Comparison of ENCODE assay signal across 1 cellular context in the genomic region with DNA sequence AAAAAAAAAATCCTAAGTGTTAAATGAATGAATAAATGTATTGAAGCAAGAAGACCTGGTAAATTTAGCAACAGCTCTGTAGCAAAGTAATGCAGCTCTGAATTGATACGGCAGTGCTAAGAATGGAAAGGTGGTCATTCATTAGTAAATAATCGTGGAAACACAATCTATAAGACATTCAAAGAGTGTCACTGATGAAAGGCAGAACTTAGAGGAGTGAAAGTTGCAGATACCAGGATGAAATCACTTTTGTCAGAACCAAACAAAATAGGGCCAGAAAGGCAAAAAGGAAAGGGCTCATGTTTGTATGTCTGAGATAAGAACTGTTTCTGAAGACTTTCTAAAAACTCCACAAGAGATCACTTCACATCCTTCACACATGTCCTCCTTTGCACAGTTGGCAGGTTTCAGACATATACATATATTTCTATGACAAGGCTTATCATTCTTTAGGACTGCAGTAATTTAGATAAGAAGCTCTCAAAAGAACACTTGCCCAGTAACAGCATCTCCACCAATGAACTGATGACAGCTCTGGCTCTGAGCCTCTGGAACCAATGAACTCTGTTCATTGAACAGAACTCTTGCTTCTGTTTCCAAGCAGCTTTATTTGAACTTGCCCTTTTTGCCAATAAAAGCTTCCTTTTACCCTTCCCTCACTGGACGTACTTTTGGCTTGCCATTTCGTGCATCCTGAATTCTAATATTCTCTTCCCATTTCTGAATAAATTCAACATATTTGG.
A peak's percentile ranks its signal among the peaks of the same experiment; 100 is the strongest.
TF ChIP-seq lines count a peak whose summit lies in the region.

No MANE protein-coding gene starts in this region.

TF ChIP-seq in liver, 16 proteins besides CTCF, POLR2A, EP300 and RAD21:
- TF ChIP-seq, protein P1, sequence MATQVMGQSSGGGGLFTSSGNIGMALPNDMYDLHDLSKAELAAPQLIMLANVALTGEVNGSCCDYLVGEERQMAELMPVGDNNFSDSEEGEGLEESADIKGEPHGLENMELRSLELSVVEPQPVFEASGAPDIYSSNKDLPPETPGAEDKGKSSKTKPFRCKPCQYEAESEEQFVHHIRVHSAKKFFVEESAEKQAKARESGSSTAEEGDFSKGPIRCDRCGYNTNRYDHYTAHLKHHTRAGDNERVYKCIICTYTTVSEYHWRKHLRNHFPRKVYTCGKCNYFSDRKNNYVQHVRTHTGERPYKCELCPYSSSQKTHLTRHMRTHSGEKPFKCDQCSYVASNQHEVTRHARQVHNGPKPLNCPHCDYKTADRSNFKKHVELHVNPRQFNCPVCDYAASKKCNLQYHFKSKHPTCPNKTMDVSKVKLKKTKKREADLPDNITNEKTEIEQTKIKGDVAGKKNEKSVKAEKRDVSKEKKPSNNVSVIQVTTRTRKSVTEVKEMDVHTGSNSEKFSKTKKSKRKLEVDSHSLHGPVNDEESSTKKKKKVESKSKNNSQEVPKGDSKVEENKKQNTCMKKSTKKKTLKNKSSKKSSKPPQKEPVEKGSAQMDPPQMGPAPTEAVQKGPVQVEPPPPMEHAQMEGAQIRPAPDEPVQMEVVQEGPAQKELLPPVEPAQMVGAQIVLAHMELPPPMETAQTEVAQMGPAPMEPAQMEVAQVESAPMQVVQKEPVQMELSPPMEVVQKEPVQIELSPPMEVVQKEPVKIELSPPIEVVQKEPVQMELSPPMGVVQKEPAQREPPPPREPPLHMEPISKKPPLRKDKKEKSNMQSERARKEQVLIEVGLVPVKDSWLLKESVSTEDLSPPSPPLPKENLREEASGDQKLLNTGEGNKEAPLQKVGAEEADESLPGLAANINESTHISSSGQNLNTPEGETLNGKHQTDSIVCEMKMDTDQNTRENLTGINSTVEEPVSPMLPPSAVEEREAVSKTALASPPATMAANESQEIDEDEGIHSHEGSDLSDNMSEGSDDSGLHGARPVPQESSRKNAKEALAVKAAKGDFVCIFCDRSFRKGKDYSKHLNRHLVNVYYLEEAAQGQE (IDR thresholded peaks at IDR 0.05): peak; percentile 10
- TF ChIP-seq HNF4G (IDR thresholded peaks at IDR 0.05) (no peak), GABPA (IDR thresholded peaks at IDR 0.05 in 1 of 2, conservative IDR thresholded peaks at IDR 0.05 in 1 of 2) (peak in 1 of 2 donors; percentile 28), HNF4A (conservative IDR thresholded peaks at IDR 0.05) (peak; percentile 58 to 85), RXRA (IDR thresholded peaks at IDR 0.05) (peak; percentile 63 to 73), SP1 (IDR thresholded peaks at IDR 0.05) (no peak), TAF1 (conservative IDR thresholded peaks at IDR 0.05) (no peak), JUND (IDR thresholded peaks at IDR 0.05) (peak in 1 of 2 donors; percentile 49), YY1 (IDR thresholded peaks at IDR 0.05) (peak; percentile 63)
- TF ChIP-seq, protein P2, sequence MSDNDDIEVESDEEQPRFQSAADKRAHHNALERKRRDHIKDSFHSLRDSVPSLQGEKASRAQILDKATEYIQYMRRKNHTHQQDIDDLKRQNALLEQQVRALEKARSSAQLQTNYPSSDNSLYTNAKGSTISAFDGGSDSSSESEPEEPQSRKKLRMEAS (IDR thresholded peaks at IDR 0.05): peak; percentile 52
